ENCODE assay signal across 21 cellular contexts in genomic region chr15:47673343-47673761, GRCh38. TPM values are rescaled to one million over a fixed set of nuclear protein-coding genes. Genes with fewer than 3 reads are reported as not detected.
DNase-seq lines count a peak whose midpoint lies in the region; ATAC-seq and TF ChIP-seq lines count a peak whose summit lies in the region.
"Had no signal": no experiment of that assay in that cellular context is flagged by ENCODE, and none has a peak within 500 bp of the region (broad histone marks: within the 10 kb centered on the region; RNA-seq: fewer than 3 reads in every experiment).

No MANE protein-coding gene starts in this region.

- TF ChIP-seq CTCF in GM23338 (conservative IDR thresholded peaks at IDR 0.05; ENCODE audit: low read depth in 2 of 2) (no peak), ovary (IDR thresholded peaks at IDR 0.05) (no peak), A673 (conservative IDR thresholded peaks at IDR 0.05; ENCODE audit: low read depth, low read length) (no peak), thyroid gland (IDR thresholded peaks at IDR 0.05) (no peak)

- H3K9ac ChIP-seq in SK-N-MC (ENCODE audit: insufficient read length) = no peak overlapping the region

- intact Hi-C loops in Right ventricle myocardium superior (cut with DNase I) = no loop called here
- intact Hi-C loops in ovary (cut with DNase I) = no loop called here
- intact Hi-C loops in A673 (cut with micrococcal nuclease; ENCODE audit: unreplicated experiment) = no loop called here
- intact Hi-C loops in thyroid gland (cut with DNase I) = no loop called here

- H3F3A ChIP-seq in GM23338 (replicated peaks; ENCODE audit: low read depth) = no peaks in the 10 kb centered on the region

- peaks cover 3% of the 10 kb centered on the region; the same call in 1 of the 2 replicates for H3K9me2 ChIP-seq in GM23338 (ENCODE audit: insufficient read depth)

- H3K4me2 ChIP-seq in GM23338 = 0 out of 2 replicates have a peak overlapping the region, but pooled peaks have one; percentile 7

- DNase-seq in GM23338 (ENCODE audit: low spot score) (peak; percentile 18), SK-N-MC (ENCODE audit: low read depth, low spot score) (no peak), Right ventricle myocardium superior (no peak), ovary (peak in 3 of 5 donors; percentile 13 to 30 (median 24)), T-helper 17 cell (no peak), A673 (ENCODE audit: low spot score) (no peak), KG1 (lab: John Stamatoyannopoulos, UW) (no peak), thyroid gland (no peak)
- DNase-seq: activated CD4-positive, alpha-beta T cell treated with anti-CD3 and anti-CD28 coated beads, Interleukin-2, amount 10 ng/mL, durations not matched to agents 7 days and 5 days; activated T-cell treated with anti-CD3 and anti-CD28 coated beads, Interleukin-2, amount 50 U/mL, for 4 hours; BE2C; cortex of kidney; DND-41; MV-4-11; NCI-H510A; RPMI8226; T-helper 9 cell; transverse colon had no signal

- H3K27me3 ChIP-seq in GM23338 (ENCODE audit: insufficient read depth) (no peaks in the 10 kb centered on the region), ovary (no peaks in the 10 kb centered on the region), A673 (replicated peaks; ENCODE audit: insufficient read depth, low read depth, low read length, poor library complexity) (no peaks in the 10 kb centered on the region), thyroid gland (no peaks in the 10 kb centered on the region)
- H3K27me3 ChIP-seq: BE2C, transverse colon had no signal

- ATAC-seq in GM23338 = no peak; the same call in 2 of the 3 replicates
- ATAC-seq in Right ventricle myocardium superior (ENCODE audit: poor library complexity) = peak; percentile 59
- no peak for ATAC-seq in T-helper 17 cell
- ATAC-seq: activated T-cell treated with anti-CD3 and anti-CD28 coated beads, Interleukin-2, amount 50 U/mL, for 4 hours; mucosa of descending colon had no signal

- CTCF ChIA-PET in A673 (lab: Charles Lee) = no interaction called here

- H3K4me1 ChIP-seq in GM23338 (ENCODE audit: insufficient read depth) (peaks cover 14% of the 10 kb centered on the region), ovary (ENCODE audit: insufficient read depth) (peaks cover 4% of the 10 kb centered on the region), A673 (ENCODE audit: insufficient read depth, low read length, poor library complexity, severe bottlenecking) (peaks cover 21% of the 10 kb centered on the region), thyroid gland (no peaks in the 10 kb centered on the region)
- H3K4me1 ChIP-seq: adrenal gland, transverse colon had no signal

- H3K36me3 ChIP-seq in GM23338 (ENCODE audit: insufficient read depth) = no peaks in the 10 kb centered on the region
- H3K36me3 ChIP-seq in SK-N-MC (ENCODE audit: insufficient read depth, low read length) = no peaks in the 10 kb centered on the region
- no peaks in the 10 kb centered on the region for H3K36me3 ChIP-seq in ovary
- no peaks in the 10 kb centered on the region for H3K36me3 ChIP-seq in A673 (ENCODE audit: insufficient read depth, low read length, poor library complexity, severe bottlenecking)
- H3K36me3 ChIP-seq in thyroid gland = no peaks in the 10 kb centered on the region
- H3K36me3 ChIP-seq: adrenal gland, BE2C, transverse colon had no signal

- H3K9me3 Mint-ChIP-seq in GM23338 = peaks cover 10% of the 10 kb centered on the region; the same call in 2 of the 3 replicates
- H3K9me3 Mint-ChIP-seq: activated CD4-positive, alpha-beta T cell treated with anti-CD3 and anti-CD28 coated beads, Interleukin-2, amount 10 ng/mL, durations not matched to agents 7 days and 5 days had no signal

- H3K4me1 Mint-ChIP-seq in GM23338 (peaks cover 20% of the 10 kb centered on the region), T-helper 17 cell (no peaks in the 10 kb centered on the region)
- H3K4me1 Mint-ChIP-seq: activated CD4-positive, alpha-beta T cell treated with anti-CD3 and anti-CD28 coated beads, Interleukin-2, amount 10 ng/mL, durations not matched to agents 7 days and 5 days had no signal

- H3K27me3 Mint-ChIP-seq in GM23338 (ENCODE audit: insufficient read depth, low read depth, poor library complexity) = peaks cover 4% of the 10 kb centered on the region
- H3K27me3 Mint-ChIP-seq in T-helper 17 cell = no peaks in the 10 kb centered on the region
- H3K27me3 Mint-ChIP-seq: activated CD4-positive, alpha-beta T cell treated with anti-CD3 and anti-CD28 coated beads, Interleukin-2, amount 10 ng/mL, durations not matched to agents 7 days and 5 days had no signal

- TF ChIP-seq POLR2A in ovary (IDR thresholded peaks at IDR 0.05) (no peak), thyroid gland (IDR thresholded peaks at IDR 0.05) (no peak)

- H2AFZ ChIP-seq in GM23338 = peak overlapping the region; percentile 44

- H3K4me3 ChIP-seq in GM23338 (no peak overlapping the region), SK-N-MC (peak overlapping the region; percentile 67), ovary (no peak overlapping the region), A673 (ENCODE audit: low read depth, low read length, poor library complexity, severe bottlenecking) (no peak overlapping the region), thyroid gland (replicated peaks in 1 of 3) (no peak overlapping the region)
- H3K4me3 ChIP-seq: adrenal gland, mucosa of descending colon, transverse colon had no signal

- H3K27ac ChIP-seq in GM23338 (ENCODE audit: low read depth) = no peak overlapping the region
- peak overlapping the region; percentile 71 for H3K27ac ChIP-seq in SK-N-MC
- H3K27ac ChIP-seq in ovary = no peak overlapping the region
- no peak overlapping the region for H3K27ac ChIP-seq in A673 (ENCODE audit: low read depth, low read length, poor library complexity, severe bottlenecking)
- no peak overlapping the region for H3K27ac ChIP-seq in thyroid gland
- H3K27ac ChIP-seq: adrenal gland, transverse colon had no signal

- H3K27ac Mint-ChIP-seq in GM23338 (peak overlapping the region; percentile 24; the same call in 1 of the 2 replicates), T-helper 17 cell (no peak overlapping the region)
- H3K27ac Mint-ChIP-seq: activated CD4-positive, alpha-beta T cell treated with anti-CD3 and anti-CD28 coated beads, Interleukin-2, amount 10 ng/mL, durations not matched to agents 7 days and 5 days; progenitor cell of endocrine pancreas had no signal

- H4K20me1 ChIP-seq in GM23338 (replicated peaks; ENCODE audit: insufficient read depth) = no peaks in the 10 kb centered on the region

- no peaks in the 10 kb centered on the region for H3K79me2 ChIP-seq in GM23338 (replicated peaks; ENCODE audit: insufficient read depth)

- H3K4me3 Mint-ChIP-seq in GM23338 (no peak overlapping the region), T-helper 17 cell (no peak overlapping the region)
- H3K4me3 Mint-ChIP-seq: activated CD4-positive, alpha-beta T cell treated with anti-CD3 and anti-CD28 coated beads, Interleukin-2, amount 10 ng/mL, durations not matched to agents 7 days and 5 days; activated T-cell treated with anti-CD3 and anti-CD28 coated beads, Interleukin-2, amount 50 U/mL, for 4 hours had no signal

- WGBS in ovary, 3 donors = 0 to 5% (median 3%) methylated on average over 5 of the region's 5 CpGs
- 26 to 47% methylated on average over 5 of the region's 5 CpGs for WGBS in thyroid gland, 2 donors

- H3K9me3 ChIP-seq in SK-N-MC (ENCODE audit: low read depth, low read length) (no peaks in the 10 kb centered on the region), ovary (no peaks in the 10 kb centered on the region), T-helper 17 cell (ENCODE audit: control insufficient read depth, low read length, poor library complexity, severe bottlenecking) (no peaks in the 10 kb centered on the region), A673 (ENCODE audit: low read depth, low read length, poor library complexity, severe bottlenecking) (no peaks in the 10 kb centered on the region), thyroid gland (no peaks in the 10 kb centered on the region)
- H3K9me3 ChIP-seq: adrenal gland, BE2C, mucosa of descending colon, transverse colon had no signal

- BruUV-seq in A673 (replicated peaks; lab: Mats Ljungman, UMichigan) = no TSS peak

- no peak for TF ChIP-seq EP300 in ovary (IDR thresholded peaks at IDR 0.05)

- H3K36me3 Mint-ChIP-seq in GM23338 (ENCODE audit: low read depth) (peaks cover 9% of the 10 kb centered on the region), T-helper 17 cell (ENCODE audit: low read depth) (no peaks in the 10 kb centered on the region)

- POLR2A ChIA-PET in A673 (lab: Charles Lee; ENCODE audit: low non-redundant PET) = no interaction called here

TF ChIP-seq in GM23338, 12 proteins besides CTCF, POLR2A, EP300 and RAD21 (continues in another document):
- no peak for TF ChIP-seq EZH2phosphoT487 (IDR thresholded peaks at IDR 0.05; ENCODE audit: unreplicated experiment)
- TF ChIP-seq CREB1 (CRISPR knock-in tag; IDR thresholded peaks at IDR 0.05; ENCODE audit: low read depth) = no peak
- TF ChIP-seq ZNF114 (CRISPR knock-in tag; IDR thresholded peaks at IDR 0.05) = no peak
- no peak for TF ChIP-seq STAT1 (IDR thresholded peaks at IDR 0.05; ENCODE audit: unreplicated experiment)
- no peak for TF ChIP-seq JUNB (IDR thresholded peaks at IDR 0.05; ENCODE audit: unreplicated experiment)
- TF ChIP-seq ZNF331 (CRISPR knock-in tag; IDR thresholded peaks at IDR 0.05; ENCODE audit: low read depth) = no peak
- TF ChIP-seq POLR2AphosphoS5 (IDR thresholded peaks at IDR 0.05; ENCODE audit: low read depth) = no peak
- TF ChIP-seq EZH2 (IDR thresholded peaks at IDR 0.05; ENCODE audit: low read depth, unreplicated experiment) = no peak

RNA-seq across cellular contexts. Expression of gene SEMA6D, which starts 44.0 kb away (rescaled TPM):
- 0.97 and 4.0 TPM in 2 replicates for total RNA-seq in GM23338 (2014; rRNA removed; shearing (Covaris generic))
- polyA plus RNA-seq in GM23338 (2016; fragmentation: Nextera tagmentation; extraction: Ambion mirVana) = 0.37 and 0.64 TPM in 2 replicates
- 16.5 TPM for total RNA-seq in Right ventricle myocardium superior
- 10 to 100 TPM; 19.8 to 45.3 (median 30.1) TPM for total RNA-seq in ovary
- 10 to 100 TPM; 13.7 to 21.5 TPM for polyA plus RNA-seq in ovary
- total RNA-seq in T-helper 17 cell = not detected
- 10.9 and 11.0 TPM in 2 replicates for total RNA-seq in A673 (2021)
- 10 to 100 TPM in 3 of 4 donors, 1 to 10 TPM in 1; 9.3 to 17.7 (median 14.3) TPM for total RNA-seq in thyroid gland
- total RNA-seq: activated CD4-positive, alpha-beta T cell treated with anti-CD3 and anti-CD28 coated beads, Interleukin-2, amount 10 ng/mL, durations not matched to agents 7 days and 5 days; activated T-cell treated with anti-CD3 and anti-CD28 coated beads, Interleukin-2, amount 50 U/mL, for 4 hours had no signal

Comparison
In these comparisons a context has a peak if more than half of its experiments do, and no peak if none do; other contexts are left out.
1. DNase-seq: peak in GM23338 (single experiment) and ovary (3 of 5); none in SK-N-MC (single experiment), Right ventricle myocardium superior (single experiment), T-helper 17 cell (0 of 3), A673 (single experiment), KG1 (single experiment) and thyroid gland (0 of 2).